Comparison of ENCODE assay signal across 1 cellular context in the genomic region with DNA sequence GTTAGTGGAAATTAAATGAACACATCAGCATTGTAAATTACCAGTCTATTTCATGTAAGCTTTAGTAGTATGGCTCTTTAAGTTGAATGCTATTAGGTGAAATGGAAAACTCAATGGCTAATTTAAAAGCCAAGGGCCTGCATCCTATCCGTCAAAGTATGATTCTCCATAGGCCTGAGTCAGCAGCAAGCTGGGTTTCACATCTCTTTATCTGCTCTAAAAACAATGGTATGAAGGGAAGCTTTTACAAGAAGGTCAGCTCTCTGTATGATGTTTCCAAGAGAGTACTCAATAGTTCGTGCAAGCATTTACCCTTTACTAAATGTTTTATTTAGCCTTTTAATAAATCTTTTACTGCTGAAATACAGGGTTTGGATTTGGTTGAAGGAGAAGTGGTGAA.
TF ChIP-seq lines count a peak whose summit lies in the region.

No MANE protein-coding gene starts in this region.

TF ChIP-seq in SK-N-SH, 30 proteins besides CTCF, POLR2A, EP300 and RAD21 (continued from another document):
- TF ChIP-seq, protein P1, sequence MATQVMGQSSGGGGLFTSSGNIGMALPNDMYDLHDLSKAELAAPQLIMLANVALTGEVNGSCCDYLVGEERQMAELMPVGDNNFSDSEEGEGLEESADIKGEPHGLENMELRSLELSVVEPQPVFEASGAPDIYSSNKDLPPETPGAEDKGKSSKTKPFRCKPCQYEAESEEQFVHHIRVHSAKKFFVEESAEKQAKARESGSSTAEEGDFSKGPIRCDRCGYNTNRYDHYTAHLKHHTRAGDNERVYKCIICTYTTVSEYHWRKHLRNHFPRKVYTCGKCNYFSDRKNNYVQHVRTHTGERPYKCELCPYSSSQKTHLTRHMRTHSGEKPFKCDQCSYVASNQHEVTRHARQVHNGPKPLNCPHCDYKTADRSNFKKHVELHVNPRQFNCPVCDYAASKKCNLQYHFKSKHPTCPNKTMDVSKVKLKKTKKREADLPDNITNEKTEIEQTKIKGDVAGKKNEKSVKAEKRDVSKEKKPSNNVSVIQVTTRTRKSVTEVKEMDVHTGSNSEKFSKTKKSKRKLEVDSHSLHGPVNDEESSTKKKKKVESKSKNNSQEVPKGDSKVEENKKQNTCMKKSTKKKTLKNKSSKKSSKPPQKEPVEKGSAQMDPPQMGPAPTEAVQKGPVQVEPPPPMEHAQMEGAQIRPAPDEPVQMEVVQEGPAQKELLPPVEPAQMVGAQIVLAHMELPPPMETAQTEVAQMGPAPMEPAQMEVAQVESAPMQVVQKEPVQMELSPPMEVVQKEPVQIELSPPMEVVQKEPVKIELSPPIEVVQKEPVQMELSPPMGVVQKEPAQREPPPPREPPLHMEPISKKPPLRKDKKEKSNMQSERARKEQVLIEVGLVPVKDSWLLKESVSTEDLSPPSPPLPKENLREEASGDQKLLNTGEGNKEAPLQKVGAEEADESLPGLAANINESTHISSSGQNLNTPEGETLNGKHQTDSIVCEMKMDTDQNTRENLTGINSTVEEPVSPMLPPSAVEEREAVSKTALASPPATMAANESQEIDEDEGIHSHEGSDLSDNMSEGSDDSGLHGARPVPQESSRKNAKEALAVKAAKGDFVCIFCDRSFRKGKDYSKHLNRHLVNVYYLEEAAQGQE (IDR thresholded peaks at IDR 0.05; ENCODE audit: low read depth, low read length): no peak
- no peak for TF ChIP-seq GABPA (IDR thresholded peaks at IDR 0.05; ENCODE audit: low read depth)
- TF ChIP-seq YY1 (IDR thresholded peaks at IDR 0.05; ENCODE audit: low read depth): no peak
- no peak for TF ChIP-seq TAF1 (IDR thresholded peaks at IDR 0.05; ENCODE audit: borderline replicate concordance, low read depth, low read length)
- TF ChIP-seq, protein P2, sequence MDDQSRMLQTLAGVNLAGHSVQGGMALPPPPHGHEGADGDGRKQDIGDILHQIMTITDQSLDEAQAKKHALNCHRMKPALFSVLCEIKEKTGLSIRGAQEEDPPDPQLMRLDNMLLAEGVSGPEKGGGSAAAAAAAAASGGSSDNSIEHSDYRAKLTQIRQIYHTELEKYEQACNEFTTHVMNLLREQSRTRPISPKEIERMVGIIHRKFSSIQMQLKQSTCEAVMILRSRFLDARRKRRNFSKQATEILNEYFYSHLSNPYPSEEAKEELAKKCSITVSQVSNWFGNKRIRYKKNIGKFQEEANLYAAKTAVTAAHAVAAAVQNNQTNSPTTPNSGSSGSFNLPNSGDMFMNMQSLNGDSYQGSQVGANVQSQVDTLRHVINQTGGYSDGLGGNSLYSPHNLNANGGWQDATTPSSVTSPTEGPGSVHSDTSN (IDR thresholded peaks at IDR 0.05): no peak
- TF ChIP-seq POLR2AphosphoS5 (IDR thresholded peaks at IDR 0.05; ENCODE audit: low read depth, low read length): no peak
- TF ChIP-seq, protein P3, sequence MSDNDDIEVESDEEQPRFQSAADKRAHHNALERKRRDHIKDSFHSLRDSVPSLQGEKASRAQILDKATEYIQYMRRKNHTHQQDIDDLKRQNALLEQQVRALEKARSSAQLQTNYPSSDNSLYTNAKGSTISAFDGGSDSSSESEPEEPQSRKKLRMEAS (IDR thresholded peaks at IDR 0.05; ENCODE audit: low read depth): no peak
- no peak for TF ChIP-seq TCF12 (IDR thresholded peaks at IDR 0.05)
- TF ChIP-seq, protein P4, sequence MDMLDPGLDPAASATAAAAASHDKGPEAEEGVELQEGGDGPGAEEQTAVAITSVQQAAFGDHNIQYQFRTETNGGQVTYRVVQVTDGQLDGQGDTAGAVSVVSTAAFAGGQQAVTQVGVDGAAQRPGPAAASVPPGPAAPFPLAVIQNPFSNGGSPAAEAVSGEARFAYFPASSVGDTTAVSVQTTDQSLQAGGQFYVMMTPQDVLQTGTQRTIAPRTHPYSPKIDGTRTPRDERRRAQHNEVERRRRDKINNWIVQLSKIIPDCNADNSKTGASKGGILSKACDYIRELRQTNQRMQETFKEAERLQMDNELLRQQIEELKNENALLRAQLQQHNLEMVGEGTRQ (IDR thresholded peaks at IDR 0.05; ENCODE audit: borderline replicate concordance, low read depth, low read length): no peak
- no peak for TF ChIP-seq SIN3A (IDR thresholded peaks at IDR 0.05; ENCODE audit: borderline replicate concordance, low read depth, low read length)
- TF ChIP-seq FOSL2 (IDR thresholded peaks at IDR 0.05; ENCODE audit: borderline replicate concordance, low read depth): no peak
